1 cellular context compared by ENCODE assay signal in genomic region chr4:123349401-123350190, GRCh38.
TF ChIP-seq lines count a peak whose summit lies in the region.

No MANE protein-coding gene starts in this region.

TF ChIP-seq in IMR-90, 13 proteins besides CTCF, POLR2A, EP300 and RAD21 (continued from another document):
- TF ChIP-seq USF2 (IDR thresholded peaks at IDR 0.05; ENCODE audit: low read depth, low read length): no peak
- no peak for TF ChIP-seq BHLHE40 (IDR thresholded peaks at IDR 0.05; ENCODE audit: low read depth, low read length)
- no peak for TF ChIP-seq ELK1 (IDR thresholded peaks at IDR 0.05; ENCODE audit: borderline replicate concordance, low read depth, low read length)
- no peak for TF ChIP-seq NFE2L2 (IDR thresholded peaks at IDR 0.05; ENCODE audit: low read depth, low read length)
